8 cellular contexts compared by ENCODE assay signal in genomic region chr1:58932820-58933598, GRCh38.
DNase-seq lines count a peak whose midpoint lies in the region; ATAC-seq and TF ChIP-seq lines count a peak whose summit lies in the region.

No MANE protein-coding gene starts in this region.

- ATAC-seq in GM18519 (IDR thresholded peaks at IDR 0.05; ENCODE audit: low FRiP score, unreplicated experiment) (no peak), HG03097 (IDR thresholded peaks at IDR 0.05; ENCODE audit: low FRiP score, unreplicated experiment) (no peak)

- H3K4me1 ChIP-seq in Peyer's patch: peaks cover 0 to 20% (median 10%) of the 10 kb centered on the region in 4 donors

- no peak for TF ChIP-seq CTCF in HL-60 (IDR thresholded peaks at IDR 0.05; ENCODE audit: insufficient read depth, low read length)
- peak in 3 of 6 experiments; percentile 27 to 33 (median 32) for TF ChIP-seq CTCF in Peyer's patch (IDR thresholded peaks at IDR 0.05)
- TF ChIP-seq CTCF in fibroblast of mammary gland (conservative IDR thresholded peaks at IDR 0.05; ENCODE audit: control insufficient read depth, insufficient read depth, low read depth, low read length): no peak
- TF ChIP-seq CTCF in WERI-Rb-1 (IDR thresholded peaks at IDR 0.05; ENCODE audit: low read depth, low read length): no peak

- H3K36me3 ChIP-seq in Peyer's patch (no peaks in the 10 kb centered on the region), WERI-Rb-1 (no peaks in the 10 kb centered on the region)

- no peaks in the 10 kb centered on the region for H3K9me3 ChIP-seq in Peyer's patch
- H3K9me3 ChIP-seq in WERI-Rb-1 (ENCODE audit: severe bottlenecking): no peaks in the 10 kb centered on the region

- H3K4me3 ChIP-seq in HL-60 (replicated peaks; ENCODE audit: insufficient read depth, low read length) (no peak overlapping the region), Peyer's patch (no peak overlapping the region), fibroblast of mammary gland (ENCODE audit: control insufficient read depth, low read depth, low read length) (no peak overlapping the region), skeletal muscle cell (ENCODE audit: low read depth, low read length) (no peak overlapping the region), WERI-Rb-1 (ENCODE audit: low read depth, low read length) (no peak overlapping the region)

- H3K27ac ChIP-seq in HL-60 (replicated peaks) (no peak overlapping the region), Peyer's patch (peak overlapping the region in 3 of 4 donors; percentile 37 to 93 (median 75)), WERI-Rb-1 (no peak overlapping the region)

- peak in 1 of 2 donors; percentile 54 for TF ChIP-seq POLR2A in Peyer's patch (IDR thresholded peaks at IDR 0.05)

- peak; percentile 30 to 72 for DNase-seq in HL-60 (ENCODE audit: low read depth in 1 of 2, low spot score in 1 of 2)
- peak in 2 of 3 donors; percentile 92 for DNase-seq in Peyer's patch
- DNase-seq in fibroblast of mammary gland (ENCODE audit: low read depth): peak; percentile 83
- DNase-seq in skeletal muscle cell (ENCODE audit: low read depth): peak; percentile 63
- no peak for DNase-seq in NCI-H128 (lab: John Stamatoyannopoulos, UW; ENCODE audit: unreplicated experiment)
- DNase-seq in WERI-Rb-1: no peak

- H3K27me3 ChIP-seq in HL-60 (ENCODE audit: insufficient read depth, poor library complexity, severe bottlenecking): no peaks in the 10 kb centered on the region
- H3K27me3 ChIP-seq in Peyer's patch: no peaks in the 10 kb centered on the region
- H3K27me3 ChIP-seq in WERI-Rb-1 (ENCODE audit: insufficient read depth, low read depth, severe bottlenecking): no peaks in the 10 kb centered on the region

Comparison
In these comparisons a context has a peak if more than half of its experiments do, and no peak if none do; other contexts are left out.
1. DNase-seq: peak in HL-60 (2 of 2), Peyer's patch (2 of 3), fibroblast of mammary gland (single experiment) and skeletal muscle cell (single experiment); none in NCI-H128 (single experiment) and WERI-Rb-1 (single experiment).
2. H3K27ac ChIP-seq: peak in Peyer's patch (3 of 4); none in HL-60 (single experiment) and WERI-Rb-1 (single experiment).